In the genomic region with DNA sequence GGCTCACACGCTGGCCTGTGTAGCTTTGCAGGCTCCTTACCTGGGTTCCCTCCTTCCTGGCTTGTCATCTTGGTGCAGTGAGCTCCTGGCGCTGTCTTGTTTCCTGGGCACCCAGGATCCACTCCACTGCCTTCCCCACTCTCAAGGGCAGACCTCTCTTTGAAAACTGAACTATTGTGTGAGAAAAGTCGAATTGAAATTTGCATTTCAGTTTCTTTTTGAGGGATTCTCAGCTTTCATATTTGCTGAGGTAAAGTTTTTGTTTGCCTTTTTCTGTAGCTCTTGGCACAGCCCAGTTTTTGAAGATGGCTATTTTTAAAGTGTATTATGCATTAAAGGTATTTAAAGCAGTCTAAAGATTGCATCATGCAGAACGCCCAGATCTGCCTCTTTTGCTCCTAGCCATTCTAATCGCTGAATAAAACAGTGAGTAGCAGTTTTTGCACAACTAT, we compare ENCODE assay signal across 8 cellular contexts.
DNase-seq lines count a peak whose midpoint lies in the region; ATAC-seq and TF ChIP-seq lines count a peak whose summit lies in the region.

No MANE protein-coding gene starts in this region.

- H2BK5ac ChIP-seq in H9 (ENCODE audit: insufficient read length, low read length): no peak overlapping the region
- no peak overlapping the region for H2BK5ac ChIP-seq in IMR-90 (ENCODE audit: low read depth, low read length, poor library complexity, severe bottlenecking)

- TF ChIP-seq RAD21 in IMR-90 (IDR thresholded peaks at IDR 0.05; ENCODE audit: low read length): no peak

- H4K91ac ChIP-seq in H9 (ENCODE audit: insufficient read length, low read depth, low read length): no peak overlapping the region
- H4K91ac ChIP-seq in IMR-90 (ENCODE audit: insufficient read depth, low read depth, low read length): no peak overlapping the region

- no peak overlapping the region for H3K4me3 ChIP-seq in IMR-90 (ENCODE audit: insufficient read depth, low read depth, low read length)
- H3K4me3 ChIP-seq in gastrocnemius medialis: no peak overlapping the region
- H3K4me3 ChIP-seq in coronary artery: no peak overlapping the region

- H3K9me1 ChIP-seq in IMR-90 (ENCODE audit: insufficient read depth, low read length): peaks cover 15% of the 10 kb centered on the region

- no peak overlapping the region for H4K5ac ChIP-seq in H9 (ENCODE audit: insufficient read length, low read depth, low read length)
- H4K5ac ChIP-seq in IMR-90 (ENCODE audit: low read depth, low read length): no peak overlapping the region

- H3K23ac ChIP-seq in H9 (ENCODE audit: insufficient read length, low read depth, low read length): no peak overlapping the region
- H3K23ac ChIP-seq in IMR-90 (ENCODE audit: low read depth, low read length): no peak overlapping the region

- no peak overlapping the region for H3K14ac ChIP-seq in H9 (ENCODE audit: insufficient read depth, low read length)
- H3K14ac ChIP-seq in IMR-90 (replicated peaks; ENCODE audit: low read depth, low read length): no peak overlapping the region

- no peaks in the 10 kb centered on the region for H3K9me3 Mint-ChIP-seq in activated naive CD4-positive, alpha-beta T cell treated with anti-CD3 and anti-CD28 coated beads, Interleukin-2, amount 50 U/mL, for 72 hours
- H3K9me3 Mint-ChIP-seq in H9 (no peaks in the 10 kb centered on the region), Calu3 (ENCODE audit: low read depth, unreplicated experiment) (no peaks in the 10 kb centered on the region)

- in situ Hi-C loops in IMR-90 (cut with MboI; ENCODE audit: low sequenced_read_pairs) (no loop called here), gastrocnemius medialis (cut with MboI; ENCODE audit: low sequenced_read_pairs in 4 of 4) (loop anchor here in 2 of 4 donors (10.0 to 25.0 kb wide), 2 partner anchors 184 to 301 kb away; no protein-coding TSS in a partner anchor)

- intact Hi-C loops in IMR-90 (cut with micrococcal nuclease) (no loop called here), gastrocnemius medialis (cut with DNase I; ENCODE audit: low total_unique reads) (loop anchor here (10.0 kb wide), 1 partner anchor 1891 kb away; a partner anchor contains a TSS), Calu3 (cut with micrococcal nuclease; ENCODE audit: unreplicated experiment) (no loop called here)

- BruUV-seq in IMR-90 (replicated peaks; lab: Mats Ljungman, UMichigan): no TSS peak
- no TSS peak for BruUV-seq in Calu3 (replicated peaks; lab: Mats Ljungman, UMichigan)

- H3K27ac ChIP-seq in H9 (ENCODE audit: insufficient read length, low read depth, low read length) (no peak overlapping the region), IMR-90 (ENCODE audit: insufficient read depth, low read length) (no peak overlapping the region), gastrocnemius medialis (peak overlapping the region; percentile 72 to 82 (median 75)), coronary artery (no peak overlapping the region)

- H3K27me3 Mint-ChIP-seq in H9 (ENCODE audit: low read depth): no peaks in the 10 kb centered on the region
- no peaks in the 10 kb centered on the region for H3K27me3 Mint-ChIP-seq in Calu3 (ENCODE audit: unreplicated experiment)

- H3K9me3 ChIP-seq in H9 (ENCODE audit: control insufficient read depth, low read depth, low read length) (no peaks in the 10 kb centered on the region), IMR-90 (ENCODE audit: control insufficient read depth, insufficient read depth, low read length) (no peaks in the 10 kb centered on the region), gastrocnemius medialis (no peaks in the 10 kb centered on the region)

- H2AFZ ChIP-seq in H9 (ENCODE audit: low read length) (no peak overlapping the region), IMR-90 (replicated peaks; ENCODE audit: low read length, poor library complexity) (no peak overlapping the region)

- H2BK120ac ChIP-seq in H9 (ENCODE audit: low read depth, low read length, poor library complexity, severe bottlenecking) (no peak overlapping the region), IMR-90 (ENCODE audit: low read depth, low read length) (no peak overlapping the region)

- peaks cover 5 to 12% of the 10 kb centered on the region in 2 donors for H3K36me3 Mint-ChIP-seq in activated naive CD4-positive, alpha-beta T cell treated with anti-CD3 and anti-CD28 coated beads, Interleukin-2, amount 50 U/mL, for 72 hours
- peaks cover 19 to 63% (median 56%) of the 10 kb centered on the region in 3 experiments; a peak in 6 of 7 replicates for H3K36me3 Mint-ChIP-seq in H9 (ENCODE audit: insufficient read depth in 1 of 3, low read depth in 3 of 3)
- H3K36me3 Mint-ChIP-seq in Calu3 (ENCODE audit: insufficient read depth, unreplicated experiment): peaks cover 58% of the 10 kb centered on the region

- H3K4ac ChIP-seq in H9 (ENCODE audit: low read depth, low read length): no peak overlapping the region
- H3K4ac ChIP-seq in IMR-90 (ENCODE audit: low read depth, low read length): peak overlapping the region; percentile 21; the same call in 1 of the 2 replicates

- no peak overlapping the region for H3K9ac ChIP-seq in H9 (ENCODE audit: extremely low read depth, insufficient read length, low read length)
- no peak overlapping the region for H3K9ac ChIP-seq in IMR-90 (ENCODE audit: low read depth, low read length)

- H2BK12ac ChIP-seq in H9 (ENCODE audit: insufficient read length, low read depth, low read length): no peak overlapping the region

- H3K4me2 ChIP-seq in H9 (ENCODE audit: insufficient read depth, insufficient read length, low read length) (no peak overlapping the region), IMR-90 (ENCODE audit: low read depth, low read length) (no peak overlapping the region)

- no peak for TF ChIP-seq CTCF in H9 (conservative IDR thresholded peaks at IDR 0.05)
- no peak for TF ChIP-seq CTCF in IMR-90 (conservative IDR thresholded peaks at IDR 0.05; ENCODE audit: low read depth, low read length)
- no peak for TF ChIP-seq CTCF in gastrocnemius medialis (IDR thresholded peaks at IDR 0.05 in 4 of 5, conservative IDR thresholded peaks at IDR 0.05 in 1 of 5)
- TF ChIP-seq CTCF in coronary artery (IDR thresholded peaks at IDR 0.05): no peak
- TF ChIP-seq CTCF in Calu3 (IDR thresholded peaks at IDR 0.05; ENCODE audit: unreplicated experiment): no peak

- H4K8ac ChIP-seq in H9 (replicated peaks; ENCODE audit: insufficient read length, low read depth, low read length) (no peak overlapping the region), IMR-90 (ENCODE audit: low read depth in 2 of 2, low read length in 2 of 2) (no peak overlapping the region; a peak in 1 of 4 replicates)

- POLR2A ChIA-PET in IMR-90 (lab: Charles Lee; ENCODE audit: unreplicated experiment): no interaction called here

- H3K79me2 ChIP-seq in H9 (ENCODE audit: insufficient read depth, low read length): no peaks in the 10 kb centered on the region

- no peak overlapping the region for H3T11ph ChIP-seq in H9 (ENCODE audit: low read length)

- H3K4me1 Mint-ChIP-seq in H9: peaks cover 3% of the 10 kb centered on the region in 2 experiments; a peak in 3 of 4 replicates
- H3K4me1 Mint-ChIP-seq in Calu3 (ENCODE audit: low read depth, unreplicated experiment): peaks cover 8% of the 10 kb centered on the region

- no peak overlapping the region for H3K4me3 Mint-ChIP-seq in H9
- H3K4me3 Mint-ChIP-seq in Calu3 (ENCODE audit: low read depth, unreplicated experiment): no peak overlapping the region

- H3K56ac ChIP-seq in H9 (ENCODE audit: insufficient read length, low read depth, low read length): no peak overlapping the region
- H3K56ac ChIP-seq in IMR-90 (ENCODE audit: extremely low read depth, insufficient read depth, low read length): no peak overlapping the region

- no peak overlapping the region for H2AK9ac ChIP-seq in IMR-90 (replicated peaks; ENCODE audit: low read depth, low read length, poor library complexity)

- ATAC-seq in activated naive CD4-positive, alpha-beta T cell treated with anti-CD3 and anti-CD28 coated beads, Interleukin-2, amount 50 U/mL, for 72 hours: no peak
- no peak; the same call in 1 of the 2 replicates for ATAC-seq in IMR-90 (ENCODE audit: low read depth)
- ATAC-seq in gastrocnemius medialis: peak; percentile 40 to 49

- H3K36me3 ChIP-seq in IMR-90 (ENCODE audit: control insufficient read depth, insufficient read depth, low read length): peaks cover 27% of the 10 kb centered on the region
- H3K36me3 ChIP-seq in gastrocnemius medialis: peaks cover 0 to 39% of the 10 kb centered on the region in 2 donors

- dilution Hi-C loops in IMR-90 (cut with HindIII; ENCODE audit: low sequenced_read_pairs, unreplicated experiment): no loop called here

- H4K20me1 ChIP-seq in H9 (ENCODE audit: control insufficient read depth, insufficient read depth, insufficient read length): no peaks in the 10 kb centered on the region
- H4K20me1 ChIP-seq in IMR-90 (ENCODE audit: insufficient read depth, low read length): 0 out of 2 replicates have a peak, but pooled peaks cover 2% of the 10 kb centered on the region

- H3K4me1 ChIP-seq in H9 (ENCODE audit: insufficient read depth, low read length) (no peaks in the 10 kb centered on the region; the same call in 1 of the 2 replicates), IMR-90 (ENCODE audit: control insufficient read depth, insufficient read depth, low read length) (peaks cover 4% of the 10 kb centered on the region), gastrocnemius medialis (peaks cover 16 to 19% of the 10 kb centered on the region in 2 donors)

- H2BK20ac ChIP-seq in H9 (ENCODE audit: low read depth, low read length, poor library complexity, severe bottlenecking): no peak overlapping the region
- no peak overlapping the region for H2BK20ac ChIP-seq in IMR-90 (ENCODE audit: low read depth, low read length)

- H3K23me2 ChIP-seq in H9 (ENCODE audit: insufficient read length, low read depth, low read length, poor library complexity, severe bottlenecking): no peaks in the 10 kb centered on the region

- WGBS in H9 (ENCODE audit: extremely low coverage, insufficient read length, low lambda C conversion rate): no CpG with 5 or more reads among the region's 5 CpGs
- 80% methylated on average over 1 of the region's 5 CpGs; no CpG with 5 or more reads in 1 of the 2 experiments for WGBS in IMR-90 (ENCODE audit: extremely low coverage in 2 of 2, insufficient read length in 1 of 2), 2 experiments

- H3K79me1 ChIP-seq in H9 (ENCODE audit: insufficient read depth, low read depth, low read length, poor library complexity, severe bottlenecking): no peaks in the 10 kb centered on the region
- H3K79me1 ChIP-seq in IMR-90 (ENCODE audit: low read depth in 1 of 2, low read length in 2 of 2): peaks cover 0 to 6% of the 10 kb centered on the region in 2 experiments; a peak in 1 of 4 replicates

- peak overlapping the region; percentile 11 to 89 for H3K27ac Mint-ChIP-seq in activated naive CD4-positive, alpha-beta T cell treated with anti-CD3 and anti-CD28 coated beads, Interleukin-2, amount 50 U/mL, for 72 hours
- H3K27ac Mint-ChIP-seq in H9 (peak overlapping the region in 2 of 3 experiments; percentile 79 to 94; a peak in 4 of 7 replicates), Calu3 (ENCODE audit: unreplicated experiment) (no peak overlapping the region)

- H3K27me3 ChIP-seq in H9 (ENCODE audit: insufficient read depth, low read length) (no peaks in the 10 kb centered on the region), IMR-90 (ENCODE audit: control insufficient read depth, insufficient read depth, low read length) (no peaks in the 10 kb centered on the region), gastrocnemius medialis (no peaks in the 10 kb centered on the region)

- DNase-seq in activated naive CD4-positive, alpha-beta T cell treated with anti-CD3 and anti-CD28 coated beads, Interleukin-2, amount 50 U/mL, for 72 hours (ENCODE audit: low spot score in 2 of 2): no peak
- DNase-seq in activated naive CD4-positive, alpha-beta T cell treated with anti-CD3 and anti-CD28 coated beads, Interleukin-2, amount 50 U/mL, for 16 hours: no peak
- no peak for DNase-seq in H9
- DNase-seq in IMR-90: peak; percentile 18
- DNase-seq in gastrocnemius medialis: no peak
- DNase-seq in coronary artery (ENCODE audit: low spot score): no peak
- no peak for DNase-seq in Calu3
- no peak for DNase-seq in islet precursor cell

- CTCF ChIA-PET in IMR-90 (lab: Yijun Ruan, JAX): interaction anchor here (0.7 kb wide), 1 partner anchor 276 kb away, joined by 8 read pairs; no protein-coding TSS in a partner anchor
- CTCF ChIA-PET in Calu3 (lab: Charles Lee): interaction anchor here (1.1 kb wide), 1 partner anchor 16 kb away, joined by 16 read pairs; no protein-coding TSS in a partner anchor

- H3K18ac ChIP-seq in H9 (ENCODE audit: insufficient read length, low read depth, low read length): no peak overlapping the region
- H3K18ac ChIP-seq in IMR-90 (ENCODE audit: low read depth, low read length): no peak overlapping the region

- TF ChIP-seq POLR2A in IMR-90 (IDR thresholded peaks at IDR 0.05; ENCODE audit: low read depth, low read length) (no peak), gastrocnemius medialis (IDR thresholded peaks at IDR 0.05) (no peak)

- H2BK15ac ChIP-seq in H9 (ENCODE audit: low read depth, low read length): no peak overlapping the region
- H2BK15ac ChIP-seq in IMR-90 (ENCODE audit: low read depth, low read length): no peak overlapping the region

- H2AK5ac ChIP-seq in H9 (ENCODE audit: insufficient read length, low read length) (no peak overlapping the region), IMR-90 (ENCODE audit: low read depth, low read length) (no peak overlapping the region)

Comparison
In these comparisons a context has a peak if more than half of its experiments do, and no peak if none do; other contexts are left out.
1. ATAC-seq: peak in gastrocnemius medialis (2 of 2); none in activated naive CD4-positive, alpha-beta T cell treated with anti-CD3 and anti-CD28 coated beads, Interleukin-2, amount 50 U/mL, for 72 hours (0 of 2) and IMR-90 (single experiment).
2. H3K27ac ChIP-seq: peak in gastrocnemius medialis (4 of 4); none in H9 (single experiment), IMR-90 (single experiment) and coronary artery (0 of 2).